Comparison of ENCODE assay signal across 8 cellular contexts in genomic region chr5:140346348-140347221, GRCh38. TPM values are rescaled to one million over a fixed set of nuclear protein-coding genes. Genes with fewer than 3 reads are reported as not detected.
A peak's percentile ranks its signal among the peaks of the same experiment; 100 is the strongest.
DNase-seq lines count a peak whose midpoint lies in the region; ATAC-seq and TF ChIP-seq lines count a peak whose summit lies in the region.

Gene HBEGF (minus strand): TSS chr5:140346603. CDS start chr5:140346328, 275 bp downstream.

- peaks cover 15% of the 10 kb centered on the region for H3K36me3 Mint-ChIP-seq in activated CD4-positive, alpha-beta memory T cell treated with anti-CD3 and anti-CD28 coated beads for 36 hours

- ATAC-seq in GM18909 (IDR thresholded peaks at IDR 0.05; ENCODE audit: poor library complexity, unreplicated experiment) (peak; percentile 76), HG03108 (IDR thresholded peaks at IDR 0.05; ENCODE audit: unreplicated experiment) (peak; percentile 62), lower lobe of right lung (peak; percentile 90 to 94)

- peak within 1 kb of the TSS; percentile 79 for H3K4me3 ChIP-seq in lower lobe of right lung

- TF ChIP-seq CTCF in lower lobe of right lung (IDR thresholded peaks at IDR 0.05), result peak; percentile 35

- CTCF ChIA-PET in activated CD4-positive, alpha-beta memory T cell treated with anti-CD3 and anti-CD28 coated beads for 36 hours (lab: Charles Lee), result interaction anchor here (0.6 to 16.7 kb wide), 26 partner anchors 9 to 365 kb away, joined by 3 to 744 read pairs (median 4); partner anchors contain the start of genes PFDN1, SLC4A9 and ZMAT2

- peaks cover 60% of the 10 kb centered on the region for H3K4me1 ChIP-seq in lower lobe of right lung

- no peak within 1 kb of the TSS for H3K27ac Mint-ChIP-seq in activated CD4-positive, alpha-beta memory T cell treated with anti-CD3 and anti-CD28 coated beads for 36 hours

- peak; percentile 96 for DNase-seq in AG20443 (ENCODE audit: low spot score)
- DNase-seq in NCI-H526 treated with DMSO at 0.1 percent for 48 hours (lab: John Stamatoyannopoulos, UW), result peak; percentile 91
- DNase-seq in activated CD4-positive, alpha-beta memory T cell treated with anti-CD3 and anti-CD28 coated beads for 36 hours, result peak; percentile 69
- DNase-seq in effector CD8-positive, alpha-beta T cell (lab: John Stamatoyannopoulos, UW), result peak; percentile 33
- peak; percentile 91 for DNase-seq in lower lobe of right lung
- peak; percentile 33 for DNase-seq in stimulated activated CD8-positive, alpha-beta memory T cell treated with anti-CD3 and anti-CD28 coated beads, Interleukin-12 subunit alpha, Interleukin-12 subunit beta, amount 100 ng/mL, for 4 hours (ENCODE audit: low read depth)

- no peaks in the 10 kb centered on the region for H3K27me3 ChIP-seq in lower lobe of right lung (ENCODE audit: low read depth)

- no peaks in the 10 kb centered on the region for H3K9me3 ChIP-seq in lower lobe of right lung

- POLR2A ChIA-PET in activated CD4-positive, alpha-beta memory T cell treated with anti-CD3 and anti-CD28 coated beads for 36 hours (lab: Charles Lee), result interaction anchor here (0.9 to 1.1 kb wide), 3 partner anchors 219 to 379 kb away, joined by 3 to 4 read pairs (median 3); no protein-coding TSS in a partner anchor

- H3K4me1 Mint-ChIP-seq in activated CD4-positive, alpha-beta memory T cell treated with anti-CD3 and anti-CD28 coated beads for 36 hours (ENCODE audit: low read depth), result peaks cover 37% of the 10 kb centered on the region

- peak within 1 kb of the TSS; percentile 77 for H3K27ac ChIP-seq in lower lobe of right lung

- intact Hi-C loops in activated CD4-positive, alpha-beta memory T cell treated with anti-CD3 and anti-CD28 coated beads for 36 hours (cut with micrococcal nuclease), result loop anchor here (2.0 kb wide), 1 partner anchor 96 kb away; no protein-coding TSS in a partner anchor
- intact Hi-C loops in lower lobe of right lung (cut with DNase I), result loop anchor here (5.0 kb wide), 1 partner anchor 104 kb away; no protein-coding TSS in a partner anchor

- H3K27me3 Mint-ChIP-seq in activated CD4-positive, alpha-beta memory T cell treated with anti-CD3 and anti-CD28 coated beads for 36 hours, result peaks cover 1% of the 10 kb centered on the region

- peak within 1 kb of the TSS; percentile 70 for H3K4me3 Mint-ChIP-seq in activated CD4-positive, alpha-beta memory T cell treated with anti-CD3 and anti-CD28 coated beads for 36 hours

- H3K9me3 Mint-ChIP-seq in activated CD4-positive, alpha-beta memory T cell treated with anti-CD3 and anti-CD28 coated beads for 36 hours, result no peaks in the 10 kb centered on the region

- H3K36me3 ChIP-seq in lower lobe of right lung, result no peaks in the 10 kb centered on the region

RNA-seq across cellular contexts. Expression of gene HBEGF, which starts in this region (rescaled TPM):
- 10 to 100 TPM; 21.5 to 23.5 TPM for total RNA-seq in activated CD4-positive, alpha-beta memory T cell treated with anti-CD3 and anti-CD28 coated beads for 36 hours
- 43.2 TPM for total RNA-seq in lower lobe of right lung

Comparison
In these comparisons a context has a peak if more than half of its experiments do, and no peak if none do; other contexts are left out.
1. Peak in every context shown above with its lines: DNase-seq, ATAC-seq, H3K4me3 ChIP-seq and H3K27ac ChIP-seq.
2. DNase-seq: peak in every context shown above with its lines; median percentile 96 in AG20443; 91 in NCI-H526 treated with DMSO at 0.1 percent for 48 hours; 91 in lower lobe of right lung; 69 in activated CD4-positive, alpha-beta memory T cell treated with anti-CD3 and anti-CD28 coated beads for 36 hours; 33 in effector CD8-positive, alpha-beta T cell; 33 in stimulated activated CD8-positive, alpha-beta memory T cell treated with anti-CD3 and anti-CD28 coated beads, Interleukin-12 subunit alpha, Interleukin-12 subunit beta, amount 100 ng/mL, for 4 hours.